Comparison of ENCODE assay signal across 8 cellular contexts in genomic region chr7:107169120-107170050, GRCh38. TPM values are rescaled to one million over a fixed set of nuclear protein-coding genes. Genes with fewer than 3 reads are reported as not detected.
DNase-seq lines count a peak whose midpoint lies in the region; ATAC-seq, FAIRE-seq and TF ChIP-seq lines count a peak whose summit lies in the region.

No MANE protein-coding gene starts in this region.

- peaks cover 5% of the 10 kb centered on the region for H3K4me1 ChIP-seq in A673 (ENCODE audit: insufficient read depth, low read length, poor library complexity, severe bottlenecking)
- H3K4me1 ChIP-seq in keratinocyte (ENCODE audit: control insufficient read depth, extremely low read depth, insufficient read depth, low read length), result peaks cover 6% of the 10 kb centered on the region

- peak overlapping the region; percentile 98 for H3K9ac ChIP-seq in keratinocyte (ENCODE audit: control insufficient read depth, extremely low read depth, insufficient read depth, low read length)

- H3K27ac ChIP-seq in A673 (ENCODE audit: low read depth, low read length, poor library complexity, severe bottlenecking) (peak overlapping the region; percentile 87), keratinocyte (ENCODE audit: control insufficient read depth, insufficient read depth, low read length) (peak overlapping the region; percentile 98)

- H4K20me1 ChIP-seq in keratinocyte (ENCODE audit: control insufficient read depth, extremely low read depth, insufficient read depth, low read length), result no peaks in the 10 kb centered on the region

- peaks cover 39% of the 10 kb centered on the region for H3K79me2 ChIP-seq in keratinocyte (ENCODE audit: control insufficient read depth, insufficient read depth, low read length)

- H3K9me3 ChIP-seq in A673 (ENCODE audit: low read depth, low read length, poor library complexity, severe bottlenecking), result no peaks in the 10 kb centered on the region
- H3K9me3 ChIP-seq in keratinocyte (ENCODE audit: control insufficient read depth, low read depth, low read length), result no peaks in the 10 kb centered on the region

- peak; percentile 75 for FAIRE-seq in keratinocyte (lab: Jason Lieb, UNC)

- peak overlapping the region; percentile 88 for H3K4me2 ChIP-seq in keratinocyte (ENCODE audit: control insufficient read depth, extremely low read depth, insufficient read depth, low read depth, low read length)

- POLR2A ChIA-PET in A673 (lab: Charles Lee; ENCODE audit: low non-redundant PET), result no interaction called here

- DNase-seq in A673 (ENCODE audit: low spot score) (peak; percentile 95), NCI-H510A (lab: John Stamatoyannopoulos, UW) (peak; percentile 85), cerebellar nuclear complex (lab: John Stamatoyannopoulos, UW) (peak; percentile 89 to 93), keratinocyte (ENCODE audit: low read depth, low spot score) (peak; percentile 81)
- DNase-seq in activated CD4-positive, alpha-beta T cell treated with anti-CD3 and anti-CD28 coated beads for 1 hour, result peak; percentile 71
- DNase-seq in stimulated activated CD4-positive, alpha-beta T cell treated with anti-CD3 and anti-CD28 coated beads, Interleukin-12 subunit alpha, Interleukin-12 subunit beta, amount 100 ng/mL, for 4 hours, result peak; percentile 73

- peak overlapping the region; percentile 63 for H2AFZ ChIP-seq in keratinocyte (ENCODE audit: control insufficient read depth, low read length)

- H3K36me3 ChIP-seq in A673 (ENCODE audit: insufficient read depth, low read length, poor library complexity, severe bottlenecking) (no peaks in the 10 kb centered on the region), keratinocyte (ENCODE audit: control insufficient read depth in 2 of 2, extremely low read depth in 1 of 2, insufficient read depth in 2 of 2, low read length in 2 of 2) (no peaks in the 10 kb centered on the region)

- BruUV-seq in A673 (replicated peaks; lab: Mats Ljungman, UMichigan), result no TSS peak

- CTCF ChIA-PET in A673 (lab: Charles Lee), result interaction anchor here (1.0 to 1.4 kb wide), 2 partner anchors 19 to 509 kb away, joined by 3 read pairs; partner anchors contain the start of gene CCDC71L

- dilution Hi-C loops in keratinocyte (cut with MboI; ENCODE audit: extremely low pct_ligation_motif_present, low sequenced_read_pairs), result no loop called here

- peak overlapping the region; percentile 84 for H3K4me3 ChIP-seq in A673 (ENCODE audit: low read depth, low read length, poor library complexity, severe bottlenecking)
- peak overlapping the region; percentile 96 to 99 (median 98) for H3K4me3 ChIP-seq in keratinocyte (ENCODE audit: control insufficient read depth in 2 of 3, extremely low read depth in 1 of 3, insufficient read depth in 2 of 3, low read depth in 1 of 3, low read length in 3 of 3)

- no peaks in the 10 kb centered on the region for H3K9me1 ChIP-seq in keratinocyte (ENCODE audit: control insufficient read depth, extremely low read depth, insufficient read depth, low read length)

- ATAC-seq in GM18909 (IDR thresholded peaks at IDR 0.05; ENCODE audit: poor library complexity, unreplicated experiment), result peak; percentile 27
- peak; percentile 15 for ATAC-seq in HG03378 (IDR thresholded peaks at IDR 0.05; ENCODE audit: unreplicated experiment)

- H3K27me3 ChIP-seq in A673 (replicated peaks; ENCODE audit: insufficient read depth, low read depth, low read length, poor library complexity), result no peaks in the 10 kb centered on the region
- no peaks in the 10 kb centered on the region for H3K27me3 ChIP-seq in keratinocyte (ENCODE audit: control insufficient read depth, extremely low read depth, insufficient read depth, low read length)

- TF ChIP-seq CTCF in A673 (conservative IDR thresholded peaks at IDR 0.05; ENCODE audit: low read depth, low read length), result no peak
- no peak for TF ChIP-seq CTCF in keratinocyte (optimal IDR thresholded peaks at IDR 0.05 in 1 of 3, IDR thresholded peaks at IDR 0.05 in 1 of 3, conservative IDR thresholded peaks at IDR 0.05 in 1 of 3; ENCODE audit: extremely low read depth in 1 of 3, insufficient read depth in 2 of 3, low read length in 3 of 3)

- intact Hi-C loops in A673 (cut with micrococcal nuclease; ENCODE audit: unreplicated experiment), result no loop called here

RNA-seq across cellular contexts. Expression of gene HBP1, which starts 0.6 kb away (rescaled TPM):
- total RNA-seq in A673 (2021), result 11.7 and 19.9 TPM in 2 replicates
- 26.3 to 42.8 TPM (median 36.3 TPM) in 3 replicates for polyA plus RNA-seq in keratinocyte
- polyA plus RNA-seq in keratinocyte (2011; ENCODE audit: low read depth), result 93.0 TPM
- 23.7 and 42.5 TPM in 2 replicates for polyA plus RNA-seq in keratinocyte (2011; cell fraction: cytosol; rRNA removed)
- 42.2 and 48.2 TPM in 2 replicates for polyA plus RNA-seq in keratinocyte (2011; cell fraction: nucleus; rRNA removed)
- 20.4 and 73.5 TPM in 2 replicates for polyA plus RNA-seq in keratinocyte (2012; ENCODE audit: low replicate concordance)
- 11.6 to 54.4 TPM (median 40.9 TPM) in 3 replicates for polyA minus RNA-seq in keratinocyte
- 21.9 TPM for polyA minus RNA-seq in keratinocyte (2011; cell fraction: cytosol; rRNA and poly(A)+ RNA removed)
- 32.6 and 60.5 TPM in 2 replicates for polyA minus RNA-seq in keratinocyte (2011; cell fraction: nucleus; rRNA and poly(A)+ RNA removed)

Comparison
In these comparisons a context has a peak if more than half of its experiments do, and no peak if none do; other contexts are left out.
1. Peak in every context shown above with its lines: DNase-seq, ATAC-seq, H3K4me3 ChIP-seq and H3K27ac ChIP-seq.